12 cellular contexts compared by ENCODE assay signal in the genomic region with DNA sequence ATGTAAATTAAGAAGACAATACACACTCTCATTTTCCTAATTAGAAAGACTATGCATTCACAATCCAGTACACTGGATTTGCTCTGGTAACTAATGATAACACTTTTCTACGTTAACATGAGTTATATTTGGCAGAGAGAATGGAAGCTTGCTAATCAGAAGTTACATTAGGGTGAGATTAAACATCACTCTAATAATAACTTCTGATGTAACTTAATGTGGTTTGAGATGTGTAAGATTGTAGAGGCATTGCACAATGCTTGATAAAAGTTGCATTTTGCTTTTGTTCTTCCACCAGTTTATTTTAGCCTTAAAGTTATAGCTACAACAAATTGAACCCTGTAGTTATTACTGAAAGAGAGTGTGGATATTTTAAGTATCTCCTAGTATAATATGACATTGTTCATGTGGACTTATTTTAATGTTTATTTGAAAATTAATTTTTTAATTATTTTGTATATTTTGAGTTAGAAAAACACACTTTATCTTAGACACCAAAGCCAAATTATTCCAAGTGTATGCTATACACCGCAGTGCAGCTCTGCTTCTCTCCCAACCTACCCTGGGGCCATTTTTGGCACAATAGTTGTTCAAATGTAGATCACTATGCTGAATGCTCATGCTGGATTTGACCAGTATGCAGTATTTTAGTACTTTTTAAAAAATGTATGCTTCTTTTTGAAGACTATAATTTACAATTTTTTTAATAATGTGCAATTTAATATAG.
DNase-seq lines count a peak whose midpoint lies in the region; ATAC-seq and TF ChIP-seq lines count a peak whose summit lies in the region.
"Had no signal": no experiment of that assay in that cellular context is flagged by ENCODE, and none has a peak within 500 bp of the region (broad histone marks: within the 10 kb centered on the region; RNA-seq: fewer than 3 reads in every experiment).

No MANE protein-coding gene starts in this region.

- no peak overlapping the region for H3K4me3 Mint-ChIP-seq in progenitor cell of endocrine pancreas (ENCODE audit: low read depth)
- no peak overlapping the region for H3K4me3 Mint-ChIP-seq in activated CD4-positive, alpha-beta T cell treated with anti-CD3 and anti-CD28 coated beads for 36 hours
- H3K4me3 Mint-ChIP-seq: activated CD4-positive, alpha-beta memory T cell treated with anti-CD3 and anti-CD28 coated beads, Interleukin-2, amount 10 ng/mL, durations not matched to agents 7 days and 5 days; activated naive CD8-positive, alpha-beta T cell had no signal

- no peaks in the 10 kb centered on the region for H3K79me2 ChIP-seq in osteoblast (ENCODE audit: insufficient read depth, low read length)

- no peak overlapping the region for H3K27ac Mint-ChIP-seq in progenitor cell of endocrine pancreas
- H3K27ac Mint-ChIP-seq in activated CD4-positive, alpha-beta T cell treated with anti-CD3 and anti-CD28 coated beads for 36 hours, result no peak overlapping the region
- H3K27ac Mint-ChIP-seq: activated CD4-positive, alpha-beta memory T cell treated with anti-CD3 and anti-CD28 coated beads, Interleukin-2, amount 10 ng/mL, durations not matched to agents 7 days and 5 days; activated naive CD8-positive, alpha-beta T cell had no signal

- H3K9me3 Mint-ChIP-seq in progenitor cell of endocrine pancreas (ENCODE audit: low read depth), result peaks cover 6% of the 10 kb centered on the region
- H3K9me3 Mint-ChIP-seq in activated CD4-positive, alpha-beta T cell treated with anti-CD3 and anti-CD28 coated beads for 36 hours (ENCODE audit: low read depth), result no peaks in the 10 kb centered on the region
- H3K9me3 Mint-ChIP-seq: activated CD4-positive, alpha-beta memory T cell treated with anti-CD3 and anti-CD28 coated beads, Interleukin-2, amount 10 ng/mL, durations not matched to agents 7 days and 5 days had no signal

- H3K27me3 Mint-ChIP-seq in progenitor cell of endocrine pancreas, result no peaks in the 10 kb centered on the region
- no peaks in the 10 kb centered on the region for H3K27me3 Mint-ChIP-seq in activated CD4-positive, alpha-beta T cell treated with anti-CD3 and anti-CD28 coated beads for 36 hours
- H3K27me3 Mint-ChIP-seq: activated naive CD8-positive, alpha-beta T cell had no signal

- H3K36me3 ChIP-seq in osteoblast (ENCODE audit: insufficient read depth, low read length), result no peaks in the 10 kb centered on the region

- H3K27me3 ChIP-seq in osteoblast (ENCODE audit: insufficient read depth, low read length), result no peaks in the 10 kb centered on the region

- no peaks in the 10 kb centered on the region for H3K36me3 Mint-ChIP-seq in progenitor cell of endocrine pancreas (ENCODE audit: insufficient read depth)
- no peaks in the 10 kb centered on the region for H3K36me3 Mint-ChIP-seq in activated CD4-positive, alpha-beta T cell treated with anti-CD3 and anti-CD28 coated beads for 36 hours (ENCODE audit: low read depth)

- no peaks in the 10 kb centered on the region for H4K20me1 ChIP-seq in osteoblast (ENCODE audit: insufficient read depth, low read length)

- no peak overlapping the region for H2AFZ ChIP-seq in osteoblast (ENCODE audit: low read length)

- CTCF ChIA-PET in RWPE1 (lab: Yijun Ruan, JAX), result interaction anchor here (1.2 kb wide), 1 partner anchor 29 kb away, joined by 4 read pairs; a partner anchor contains a TSS
- CTCF ChIA-PET in activated CD4-positive, alpha-beta T cell treated with anti-CD3 and anti-CD28 coated beads for 36 hours (lab: Charles Lee), result interaction anchor here (0.8 to 1.7 kb wide), 2 partner anchors 10 to 21 kb away, joined by 3 to 6 read pairs; no protein-coding TSS in a partner anchor

- peak; percentile 59 for DNase-seq in ELR (ENCODE audit: low read depth)
- DNase-seq in RWPE1 (ENCODE audit: low spot score), result peak; percentile 31
- peak; percentile 88 for DNase-seq in fibroblast of peridontal ligament (ENCODE audit: extremely low read depth)
- DNase-seq in osteoblast (ENCODE audit: insufficient read length, low spot score, missing footprints), result peak; percentile 82
- no peak for DNase-seq in mesenteric fat pad (ENCODE audit: low spot score)
- DNase-seq in NCI-H524 (lab: John Stamatoyannopoulos, UW), result no peak
- DNase-seq in progenitor cell of endocrine pancreas (ENCODE audit: low spot score, unreplicated experiment), result no peak
- DNase-seq in activated CD4-positive, alpha-beta T cell treated with anti-CD3 and anti-CD28 coated beads for 36 hours, result no peak
- DNase-seq: activated CD4-positive, alpha-beta memory T cell treated with anti-CD3 and anti-CD28 coated beads, Interleukin-2, amount 10 ng/mL, durations not matched to agents 7 days and 5 days; NCI-H345 had no signal

- no peak for TF ChIP-seq CTCF in RWPE1 (conservative IDR thresholded peaks at IDR 0.05; ENCODE audit: low read depth)
- no peak for TF ChIP-seq CTCF in osteoblast (IDR thresholded peaks at IDR 0.05; ENCODE audit: extremely low read depth, low read depth, low read length)
- TF ChIP-seq CTCF in progenitor cell of endocrine pancreas (IDR thresholded peaks at IDR 0.05; ENCODE audit: unreplicated experiment), result no peak

- intact Hi-C loops in activated CD4-positive, alpha-beta T cell treated with anti-CD3 and anti-CD28 coated beads for 36 hours (cut with DNase I, micrococcal nuclease), result no loop called here

- H3K27ac ChIP-seq in RWPE1 (peak overlapping the region; percentile 51; the same call in 1 of the 2 replicates), osteoblast (ENCODE audit: low read depth, low read length) (peak overlapping the region; percentile 55)
- H3K27ac ChIP-seq: skin epidermis had no signal

- no peaks in the 10 kb centered on the region for H3K9me3 ChIP-seq in osteoblast (ENCODE audit: low read depth, low read length)

- no peak for ATAC-seq in activated CD4-positive, alpha-beta T cell treated with anti-CD3 and anti-CD28 coated beads for 36 hours

- no peaks in the 10 kb centered on the region for H3K4me1 Mint-ChIP-seq in progenitor cell of endocrine pancreas (ENCODE audit: low read depth)
- no peaks in the 10 kb centered on the region for H3K4me1 Mint-ChIP-seq in activated CD4-positive, alpha-beta T cell treated with anti-CD3 and anti-CD28 coated beads for 36 hours
- H3K4me1 Mint-ChIP-seq: activated CD4-positive, alpha-beta memory T cell treated with anti-CD3 and anti-CD28 coated beads, Interleukin-2, amount 10 ng/mL, durations not matched to agents 7 days and 5 days had no signal

- POLR2A ChIA-PET in RWPE1 (lab: Yijun Ruan, JAX; ENCODE audit: low non-redundant PET), result no interaction called here
- POLR2A ChIA-PET in activated CD4-positive, alpha-beta T cell treated with anti-CD3 and anti-CD28 coated beads for 36 hours (lab: Charles Lee), result no interaction called here

- no peak overlapping the region for H3K4me3 ChIP-seq in osteoblast (ENCODE audit: insufficient read depth, low read length)
- H3K4me3 ChIP-seq: skin epidermis had no signal

- peaks cover 35% of the 10 kb centered on the region for H3K4me1 ChIP-seq in osteoblast (ENCODE audit: insufficient read depth, low read length)

- peak overlapping the region; percentile 18 for H3K4me2 ChIP-seq in osteoblast (ENCODE audit: insufficient read depth, low read length)

Comparison
In these comparisons a context has a peak if more than half of its experiments do, and no peak if none do; other contexts are left out.
1. DNase-seq: peak in ELR (single experiment), RWPE1 (single experiment), fibroblast of peridontal ligament (single experiment) and osteoblast (single experiment); none in mesenteric fat pad (single experiment), NCI-H524 (0 of 2), progenitor cell of endocrine pancreas (single experiment) and activated CD4-positive, alpha-beta T cell treated with anti-CD3 and anti-CD28 coated beads for 36 hours (single experiment).